In genomic region chr10:97931041-97931440, GRCh38 we compare ENCODE assay signal across 29 cellular contexts.
"Had no signal": no experiment of that assay in that cellular context is flagged by ENCODE, and none has a peak within 500 bp of the region (broad histone marks: within the 10 kb centered on the region; RNA-seq: fewer than 3 reads in every experiment).

No MANE protein-coding gene starts in this region.

- H3K4me1 ChIP-seq: stomach, suprapubic skin, testis, thyroid gland, tibial artery, tibial nerve, transverse colon, upper lobe of left lung, upper lobe of right lung, uterus, vagina had no signal

- H3K27ac ChIP-seq: stomach, suprapubic skin, testis, thoracic aorta, thyroid gland, tibial artery, tibial nerve, transverse colon, upper lobe of left lung, upper lobe of right lung, uterus, vagina had no signal

- H3K27me3 ChIP-seq: testis, thyroid gland, upper lobe of left lung, uterus, vagina had no signal

- H3K9me3 Mint-ChIP-seq: stimulated activated effector memory CD8-positive, alpha-beta T cell treated with anti-CD3 and anti-CD28 coated beads, Interleukin-12 subunit alpha, Interleukin-12 subunit beta, amount 100 ng/mL, for 72 hours; stimulated activated memory B cell treated with anti-CD40 and anti-IgM and Interleukin-4, amounts not matched to agents 10 μg/mL and 1 μg/mL and 100 μg/mL, for 72 hours; stimulated activated naive B cell treated with anti-CD40 and anti-IgM and Interleukin-4, amounts not matched to agents 10 μg/mL and 1 μg/mL and 100 μg/mL, for 72 hours; stimulated activated naive CD8-positive, alpha-beta T cell treated with anti-CD3 and anti-CD28 coated beads, Interleukin-15, amount 100 ng/mL, for 72 hours; stimulated activated naive CD8-positive, alpha-beta T cell treated with anti-CD3 and anti-CD28 coated beads, Interleukin-15, Interleukin-2, amounts not matched to agents 100 ng/mL and 50 ng/mL, for 24 hours; type B pancreatic cell had no signal

- H3K36me3 Mint-ChIP-seq: stimulated activated effector memory CD8-positive, alpha-beta T cell treated with anti-CD3 and anti-CD28 coated beads, Interleukin-12 subunit alpha, Interleukin-12 subunit beta, amount 100 ng/mL, for 72 hours; stimulated activated memory B cell treated with anti-CD40 and anti-IgM and Interleukin-4, amounts not matched to agents 10 μg/mL and 1 μg/mL and 100 μg/mL, for 72 hours; stimulated activated naive B cell treated with anti-CD40 and anti-IgM and Interleukin-4, amounts not matched to agents 10 μg/mL and 1 μg/mL and 100 μg/mL, for 72 hours; type B pancreatic cell had no signal

- ATAC-seq: stimulated activated effector memory CD8-positive, alpha-beta T cell treated with anti-CD3 and anti-CD28 coated beads, Interleukin-12 subunit alpha, Interleukin-12 subunit beta, amount 100 ng/mL, for 72 hours; stimulated activated memory B cell treated with anti-CD40 and anti-IgM and Interleukin-4, amounts not matched to agents 10 μg/mL and 1 μg/mL and 100 μg/mL, for 72 hours; stimulated activated naive B cell treated with anti-CD40 and anti-IgM and Interleukin-4, amounts not matched to agents 10 μg/mL and 1 μg/mL and 100 μg/mL, for 72 hours; stimulated activated naive CD8-positive, alpha-beta T cell treated with anti-CD3 and anti-CD28 coated beads, Interleukin-15, amount 100 ng/mL, for 72 hours; stimulated activated naive CD8-positive, alpha-beta T cell treated with anti-CD3 and anti-CD28 coated beads, Interleukin-15, Interleukin-2, amounts not matched to agents 100 U/mL and 50 U/mL, for 24 hours; upper lobe of right lung had no signal

- H3K4me1 Mint-ChIP-seq: stimulated activated effector memory CD8-positive, alpha-beta T cell treated with anti-CD3 and anti-CD28 coated beads, Interleukin-12 subunit alpha, Interleukin-12 subunit beta, amount 100 ng/mL, for 72 hours; stimulated activated memory B cell treated with anti-CD40 and anti-IgM and Interleukin-4, amounts not matched to agents 10 μg/mL and 1 μg/mL and 100 μg/mL, for 72 hours; stimulated activated naive B cell treated with anti-CD40 and anti-IgM and Interleukin-4, amounts not matched to agents 10 μg/mL and 1 μg/mL and 100 μg/mL, for 72 hours; stimulated activated naive CD8-positive, alpha-beta T cell treated with anti-CD3 and anti-CD28 coated beads, Interleukin-15, amount 100 ng/mL, for 72 hours had no signal

- H3K36me3 ChIP-seq: stomach, suprapubic skin, thoracic aorta, thyroid gland, tibial artery, tibial nerve, transverse colon, upper lobe of left lung, upper lobe of right lung, uterus, vagina had no signal

- DNase-seq: stimulated activated CD4-positive, alpha-beta T cell treated with anti-CD3 and anti-CD28 coated beads, Interleukin-2, amount 100 ng/mL, for 48 hours; stimulated activated CD4-positive, alpha-beta T cell treated with anti-CD3 and anti-CD28 coated beads, Interleukin-4, amount 100 ng/mL, for 1 hour; stimulated activated CD4-positive, alpha-beta T cell treated with anti-CD3 and anti-CD28 coated beads, Interleukin-4, amount 100 ng/mL, for 24 hours; stimulated activated CD4-positive, alpha-beta T cell treated with anti-CD3 and anti-CD28 coated beads, Interleukin-4, amount 100 ng/mL, for 4 hours; stimulated activated CD8-positive, alpha-beta memory T cell treated with anti-CD3 and anti-CD28 coated beads, Interleukin-4, amount 100 ng/mL, for 48 hours; stimulated activated naive B cell treated with anti-CD40 and anti-IgM and Interleukin-4, amounts not matched to agents 10 μg/mL and 1 μg/mL and 100 μg/mL, for 72 hours; stimulated activated naive CD4-positive, alpha-beta T cell; stimulated activated naive CD4-positive, alpha-beta T cell treated with Interleukin-2 at 50 U/mL for 16 hours; stimulated activated naive CD8-positive, alpha-beta T cell treated with anti-CD3 and anti-CD28 coated beads, Interleukin-15, amount 100 ng/mL, for 72 hours; stimulated activated naive CD8-positive, alpha-beta T cell treated with anti-CD3 and anti-CD28 coated beads, Interleukin-15, Interleukin-2, amounts not matched to agents 100 U/mL and 50 U/mL, for 24 hours; stomach; substantia nigra; testis; thyroid gland; tibial artery; transverse colon; trophoblast cell; upper lobe of left lung; upper lobe of right lung; uterus had no signal

- H3K4me3 Mint-ChIP-seq: stimulated activated effector memory CD8-positive, alpha-beta T cell treated with anti-CD3 and anti-CD28 coated beads, Interleukin-12 subunit alpha, Interleukin-12 subunit beta, amount 100 ng/mL, for 72 hours; stimulated activated memory B cell treated with anti-CD40 and anti-IgM and Interleukin-4, amounts not matched to agents 10 μg/mL and 1 μg/mL and 100 μg/mL, for 72 hours; stimulated activated naive B cell treated with anti-CD40 and anti-IgM and Interleukin-4, amounts not matched to agents 10 μg/mL and 1 μg/mL and 100 μg/mL, for 72 hours; stimulated activated naive CD8-positive, alpha-beta T cell treated with anti-CD3 and anti-CD28 coated beads, Interleukin-15, amount 100 ng/mL, for 72 hours; stimulated activated naive CD8-positive, alpha-beta T cell treated with anti-CD3 and anti-CD28 coated beads, Interleukin-15, Interleukin-2, amounts not matched to agents 100 ng/mL and 50 ng/mL, for 24 hours; type B pancreatic cell had no signal

- H3K27ac Mint-ChIP-seq: stimulated activated effector memory CD8-positive, alpha-beta T cell treated with anti-CD3 and anti-CD28 coated beads, Interleukin-12 subunit alpha, Interleukin-12 subunit beta, amount 100 ng/mL, for 72 hours; stimulated activated memory B cell treated with anti-CD40 and anti-IgM and Interleukin-4, amounts not matched to agents 10 μg/mL and 1 μg/mL and 100 μg/mL, for 72 hours; stimulated activated naive B cell treated with anti-CD40 and anti-IgM and Interleukin-4, amounts not matched to agents 10 μg/mL and 1 μg/mL and 100 μg/mL, for 72 hours; stimulated activated naive CD8-positive, alpha-beta T cell treated with anti-CD3 and anti-CD28 coated beads, Interleukin-15, amount 100 ng/mL, for 72 hours; stimulated activated naive CD8-positive, alpha-beta T cell treated with anti-CD3 and anti-CD28 coated beads, Interleukin-15, Interleukin-2, amounts not matched to agents 100 ng/mL and 50 ng/mL, for 24 hours; type B pancreatic cell had no signal

- FAIRE-seq: urothelium cell line had no signal

- H3K4me3 ChIP-seq: stomach, suprapubic skin, testis, thoracic aorta, thyroid gland, tibial artery, tibial nerve, transverse colon, upper lobe of left lung, upper lobe of right lung, uterus, vagina had no signal

- H3K9me3 ChIP-seq: stomach, suprapubic skin, testis, thoracic aorta, thyroid gland, tibial artery, tibial nerve, transverse colon, upper lobe of left lung, upper lobe of right lung, uterus, vagina had no signal
